ENCODE assay signal across 1 cellular context in the genomic region with DNA sequence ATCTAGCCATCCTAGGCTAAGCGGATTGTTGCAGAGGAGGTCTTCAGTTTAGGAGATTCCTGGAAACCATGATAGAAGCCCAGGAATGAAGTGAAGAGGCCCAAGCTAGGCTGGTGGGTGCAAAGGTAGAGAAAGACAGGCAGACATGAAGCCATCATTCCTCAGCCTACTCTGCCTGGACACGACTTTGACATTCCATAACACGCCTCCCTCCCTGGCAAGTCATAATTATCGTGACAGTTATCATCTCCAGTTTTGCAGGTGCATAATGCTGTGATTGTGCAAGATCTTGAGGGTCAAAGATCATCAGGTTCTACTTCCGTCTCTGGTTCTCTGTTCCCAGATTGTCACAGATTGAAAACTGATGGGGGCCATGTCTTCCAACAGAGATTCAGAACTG.
TF ChIP-seq lines count a peak whose summit lies in the region.

No MANE protein-coding gene starts in this region.

TF ChIP-seq in HepG2, 621 proteins besides CTCF, POLR2A, EP300 and RAD21 (continued from another document and continues in another):
- TF ChIP-seq MAZ (IDR thresholded peaks at IDR 0.05; ENCODE audit: borderline replicate concordance, low read depth, low read length) (no peak), MAZ (CRISPR knock-in tag; IDR thresholded peaks at IDR 0.05; ENCODE audit: low read depth) (no peak), ZNF674 (CRISPR knock-in tag; IDR thresholded peaks at IDR 0.05; ENCODE audit: low read depth) (no peak), ZNF3 (CRISPR knock-in tag; IDR thresholded peaks at IDR 0.05) (no peak), HDAC1 (CRISPR knock-in tag; IDR thresholded peaks at IDR 0.05) (0 out of 2 replicates have a peak, but pooled peaks have one; percentile 15), PHB2 (IDR thresholded peaks at IDR 0.05; ENCODE audit: partially characterized antibody) (no peak), PHF8 (CRISPR knock-in tag; IDR thresholded peaks at IDR 0.05) (no peak), ZHX1 (CRISPR knock-in tag; IDR thresholded peaks at IDR 0.05; ENCODE audit: low read depth) (no peak), ZNF878 (CRISPR knock-in tag; IDR thresholded peaks at IDR 0.05) (no peak), ZNF564 (CRISPR knock-in tag; IDR thresholded peaks at IDR 0.05) (no peak), ZNF274 (CRISPR knock-in tag; IDR thresholded peaks at IDR 0.05) (no peak), ZNF709 (CRISPR knock-in tag; IDR thresholded peaks at IDR 0.05) (no peak), CHD4 (IDR thresholded peaks at IDR 0.05; ENCODE audit: borderline replicate concordance, low read length) (no peak), ZNF660 (CRISPR knock-in tag; IDR thresholded peaks at IDR 0.05; ENCODE audit: borderline replicate concordance, low read depth) (no peak), RARA (CRISPR knock-in tag; IDR thresholded peaks at IDR 0.05) (no peak), JUN (CRISPR knock-in tag; IDR thresholded peaks at IDR 0.05) (no peak), BATF2 (CRISPR knock-in tag; IDR thresholded peaks at IDR 0.05) (no peak), HBP1 (CRISPR knock-in tag; IDR thresholded peaks at IDR 0.05; ENCODE audit: low read depth) (no peak), SP5 (CRISPR knock-in tag; IDR thresholded peaks at IDR 0.05; ENCODE audit: borderline replicate concordance, low read depth) (no peak), ZNF605 (CRISPR knock-in tag; IDR thresholded peaks at IDR 0.05) (0 out of 2 replicates have a peak, but pooled peaks have one; percentile 58), PTBP1 (IDR thresholded peaks at IDR 0.05; ENCODE audit: low read depth, low read length, poor library complexity, severe bottlenecking) (no peak), CEBPG (CRISPR knock-in tag; IDR thresholded peaks at IDR 0.05) (peak; percentile 89), ZNF501 (CRISPR knock-in tag; IDR thresholded peaks at IDR 0.05) (no peak), AKAP8 (CRISPR knock-in tag; IDR thresholded peaks at IDR 0.05) (no peak), ZNF510 (CRISPR knock-in tag; IDR thresholded peaks at IDR 0.05; ENCODE audit: low read depth) (no peak), POGZ (CRISPR knock-in tag; IDR thresholded peaks at IDR 0.05) (peak; percentile 39; the same call in 1 of the 2 replicates), YEATS2 (CRISPR knock-in tag; IDR thresholded peaks at IDR 0.05; ENCODE audit: borderline replicate concordance) (no peak), FLYWCH1 (CRISPR knock-in tag; IDR thresholded peaks at IDR 0.05) (no peak), ZFP91 (CRISPR knock-in tag; IDR thresholded peaks at IDR 0.05; ENCODE audit: borderline replicate concordance) (no peak), HNF4A (CRISPR knock-in tag; IDR thresholded peaks at IDR 0.05) (peak; percentile 82), REXO4 (CRISPR knock-in tag; IDR thresholded peaks at IDR 0.05; ENCODE audit: borderline replicate concordance) (no peak), RFXAP (CRISPR knock-in tag; IDR thresholded peaks at IDR 0.05; ENCODE audit: borderline replicate concordance) (no peak), ZNF354B (CRISPR knock-in tag; IDR thresholded peaks at IDR 0.05) (no peak), CENPBD1 (CRISPR knock-in tag; IDR thresholded peaks at IDR 0.05; ENCODE audit: borderline replicate concordance, low read depth) (no peak), TCF7 (IDR thresholded peaks at IDR 0.05; ENCODE audit: low read depth) (no peak), ZNF550 (CRISPR knock-in tag; IDR thresholded peaks at IDR 0.05; ENCODE audit: borderline replicate concordance) (no peak), ZNF496 (CRISPR knock-in tag; IDR thresholded peaks at IDR 0.05; ENCODE audit: insufficient replicate concordance) (no peak), TEAD3 (CRISPR knock-in tag; optimal IDR thresholded peaks at IDR 0.05; ENCODE audit: borderline replicate concordance) (no peak), GATAD2A (CRISPR knock-in tag; IDR thresholded peaks at IDR 0.05) (peak; percentile 69), ZFYVE20 (CRISPR knock-in tag; IDR thresholded peaks at IDR 0.05; ENCODE audit: borderline replicate concordance, low read depth) (no peak), MBNL3 (CRISPR knock-in tag; conservative IDR thresholded peaks at IDR 0.05) (no peak), RBFOX2 (IDR thresholded peaks at IDR 0.05; ENCODE audit: low read depth, low read length) (no peak), SP140L (CRISPR knock-in tag; IDR thresholded peaks at IDR 0.05; ENCODE audit: borderline replicate concordance) (no peak), CEBPB (IDR thresholded peaks at IDR 0.05; ENCODE audit: borderline replicate concordance, low read depth, low read length) (peak; percentile 92), ZNF530 (CRISPR knock-in tag; IDR thresholded peaks at IDR 0.05; ENCODE audit: low read depth) (no peak), ZNF570 (CRISPR knock-in tag; IDR thresholded peaks at IDR 0.05; ENCODE audit: borderline replicate concordance) (no peak), FIP1L1 (IDR thresholded peaks at IDR 0.05; ENCODE audit: borderline replicate concordance, insufficient read depth, low read depth, low read length) (no peak), ZSCAN30 (CRISPR knock-in tag; IDR thresholded peaks at IDR 0.05) (no peak), ZBTB20 (CRISPR knock-in tag; IDR thresholded peaks at IDR 0.05; ENCODE audit: borderline replicate concordance, low read depth) (no peak)
- TF ChIP-seq, protein P1, sequence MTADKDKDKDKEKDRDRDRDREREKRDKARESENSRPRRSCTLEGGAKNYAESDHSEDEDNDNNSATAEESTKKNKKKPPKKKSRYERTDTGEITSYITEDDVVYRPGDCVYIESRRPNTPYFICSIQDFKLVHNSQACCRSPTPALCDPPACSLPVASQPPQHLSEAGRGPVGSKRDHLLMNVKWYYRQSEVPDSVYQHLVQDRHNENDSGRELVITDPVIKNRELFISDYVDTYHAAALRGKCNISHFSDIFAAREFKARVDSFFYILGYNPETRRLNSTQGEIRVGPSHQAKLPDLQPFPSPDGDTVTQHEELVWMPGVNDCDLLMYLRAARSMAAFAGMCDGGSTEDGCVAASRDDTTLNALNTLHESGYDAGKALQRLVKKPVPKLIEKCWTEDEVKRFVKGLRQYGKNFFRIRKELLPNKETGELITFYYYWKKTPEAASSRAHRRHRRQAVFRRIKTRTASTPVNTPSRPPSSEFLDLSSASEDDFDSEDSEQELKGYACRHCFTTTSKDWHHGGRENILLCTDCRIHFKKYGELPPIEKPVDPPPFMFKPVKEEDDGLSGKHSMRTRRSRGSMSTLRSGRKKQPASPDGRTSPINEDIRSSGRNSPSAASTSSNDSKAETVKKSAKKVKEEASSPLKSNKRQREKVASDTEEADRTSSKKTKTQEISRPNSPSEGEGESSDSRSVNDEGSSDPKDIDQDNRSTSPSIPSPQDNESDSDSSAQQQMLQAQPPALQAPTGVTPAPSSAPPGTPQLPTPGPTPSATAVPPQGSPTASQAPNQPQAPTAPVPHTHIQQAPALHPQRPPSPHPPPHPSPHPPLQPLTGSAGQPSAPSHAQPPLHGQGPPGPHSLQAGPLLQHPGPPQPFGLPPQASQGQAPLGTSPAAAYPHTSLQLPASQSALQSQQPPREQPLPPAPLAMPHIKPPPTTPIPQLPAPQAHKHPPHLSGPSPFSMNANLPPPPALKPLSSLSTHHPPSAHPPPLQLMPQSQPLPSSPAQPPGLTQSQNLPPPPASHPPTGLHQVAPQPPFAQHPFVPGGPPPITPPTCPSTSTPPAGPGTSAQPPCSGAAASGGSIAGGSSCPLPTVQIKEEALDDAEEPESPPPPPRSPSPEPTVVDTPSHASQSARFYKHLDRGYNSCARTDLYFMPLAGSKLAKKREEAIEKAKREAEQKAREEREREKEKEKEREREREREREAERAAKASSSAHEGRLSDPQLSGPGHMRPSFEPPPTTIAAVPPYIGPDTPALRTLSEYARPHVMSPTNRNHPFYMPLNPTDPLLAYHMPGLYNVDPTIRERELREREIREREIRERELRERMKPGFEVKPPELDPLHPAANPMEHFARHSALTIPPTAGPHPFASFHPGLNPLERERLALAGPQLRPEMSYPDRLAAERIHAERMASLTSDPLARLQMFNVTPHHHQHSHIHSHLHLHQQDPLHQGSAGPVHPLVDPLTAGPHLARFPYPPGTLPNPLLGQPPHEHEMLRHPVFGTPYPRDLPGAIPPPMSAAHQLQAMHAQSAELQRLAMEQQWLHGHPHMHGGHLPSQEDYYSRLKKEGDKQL (CRISPR knock-in tag; IDR thresholded peaks at IDR 0.05; ENCODE audit: low read depth) = no peak
- TF ChIP-seq, protein P2, sequence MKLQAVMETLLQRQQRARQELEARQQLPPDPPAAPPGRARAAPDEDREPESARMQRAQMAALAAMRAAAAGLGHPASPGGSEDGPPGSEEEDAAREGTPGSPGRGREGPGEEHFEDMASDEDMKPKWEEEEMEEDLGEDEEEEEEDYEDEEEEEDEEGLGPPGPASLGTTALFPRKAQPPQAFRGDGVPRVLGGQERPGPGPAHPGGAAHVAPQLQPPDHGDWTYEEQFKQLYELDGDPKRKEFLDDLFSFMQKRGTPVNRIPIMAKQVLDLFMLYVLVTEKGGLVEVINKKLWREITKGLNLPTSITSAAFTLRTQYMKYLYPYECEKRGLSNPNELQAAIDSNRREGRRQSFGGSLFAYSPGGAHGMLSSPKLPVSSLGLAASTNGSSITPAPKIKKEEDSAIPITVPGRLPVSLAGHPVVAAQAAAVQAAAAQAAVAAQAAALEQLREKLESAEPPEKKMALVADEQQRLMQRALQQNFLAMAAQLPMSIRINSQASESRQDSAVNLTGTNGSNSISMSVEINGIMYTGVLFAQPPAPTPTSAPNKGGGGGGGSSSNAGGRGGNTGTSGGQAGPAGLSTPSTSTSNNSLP (IDR thresholded peaks at IDR 0.05; ENCODE audit: low read depth, low read length) = no peak
- TF ChIP-seq, protein P3, sequence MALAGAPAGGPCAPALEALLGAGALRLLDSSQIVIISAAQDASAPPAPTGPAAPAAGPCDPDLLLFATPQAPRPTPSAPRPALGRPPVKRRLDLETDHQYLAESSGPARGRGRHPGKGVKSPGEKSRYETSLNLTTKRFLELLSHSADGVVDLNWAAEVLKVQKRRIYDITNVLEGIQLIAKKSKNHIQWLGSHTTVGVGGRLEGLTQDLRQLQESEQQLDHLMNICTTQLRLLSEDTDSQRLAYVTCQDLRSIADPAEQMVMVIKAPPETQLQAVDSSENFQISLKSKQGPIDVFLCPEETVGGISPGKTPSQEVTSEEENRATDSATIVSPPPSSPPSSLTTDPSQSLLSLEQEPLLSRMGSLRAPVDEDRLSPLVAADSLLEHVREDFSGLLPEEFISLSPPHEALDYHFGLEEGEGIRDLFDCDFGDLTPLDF (CRISPR knock-in tag; IDR thresholded peaks at IDR 0.05) = no peak
